Comparison of ENCODE assay signal across 13 cellular contexts in the genomic region with DNA sequence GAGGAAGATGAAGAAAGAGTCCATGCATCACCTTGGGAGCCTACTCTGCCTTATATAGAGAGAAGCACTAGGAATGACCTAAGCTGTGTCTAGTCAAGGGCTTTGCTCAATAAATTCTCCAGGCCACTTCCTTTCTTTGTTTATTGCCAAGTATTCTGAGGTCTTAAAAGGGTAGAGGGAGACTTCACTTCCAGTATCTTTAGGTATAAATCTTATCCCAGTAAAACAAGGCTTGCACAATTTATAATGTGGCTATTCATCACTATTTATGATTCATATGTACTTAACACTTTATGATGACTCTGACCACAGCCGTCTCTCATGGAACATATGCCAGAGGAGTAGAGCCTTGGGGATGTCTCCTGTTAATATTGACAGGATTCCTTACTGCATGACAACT.
DNase-seq lines count a peak whose midpoint lies in the region; ATAC-seq and TF ChIP-seq lines count a peak whose summit lies in the region.
"Had no signal": no experiment of that assay in that cellular context is flagged by ENCODE, and none has a peak within 500 bp of the region (broad histone marks: within the 10 kb centered on the region; RNA-seq: fewer than 3 reads in every experiment).

No MANE protein-coding gene starts in this region.

- DNase-seq in AG20443 (ENCODE audit: low spot score): peak; percentile 61
- DNase-seq in NCI-H460 (ENCODE audit: extremely low read depth, low read depth): peak; percentile 44
- DNase-seq in epithelial cell of prostate (ENCODE audit: low read depth, low spot score): peak; percentile 81
- no peak for DNase-seq in neural crest cell (ENCODE audit: low read depth, low spot score)
- no peak for DNase-seq in NCI-H2081 (lab: John Stamatoyannopoulos, UW)
- DNase-seq in NCI-H82 (lab: John Stamatoyannopoulos, UW): no peak
- no peak for DNase-seq in Right ventricle myocardium inferior (ENCODE audit: missing footprints)
- DNase-seq: activated naive CD4-positive, alpha-beta T cell treated with Interleukin-2 at 50 U/mL for 16 hours; AML-193; naive thymus-derived CD8-positive, alpha-beta T cell; NCI-H446; stimulated activated naive B cell treated with anti-CD40 and anti-IgM and Interleukin-4, amounts not matched to agents 10 μg/mL and 1 μg/mL and 100 μg/mL, for 72 hours had no signal

- H3K27ac ChIP-seq in epithelial cell of prostate: peak overlapping the region; percentile 42

- H3K36me3 Mint-ChIP-seq in neural crest cell (ENCODE audit: low read depth): peaks cover 4% of the 10 kb centered on the region
- H3K36me3 Mint-ChIP-seq: stimulated activated naive B cell treated with anti-CD40 and anti-IgM and Interleukin-4, amounts not matched to agents 10 μg/mL and 1 μg/mL and 100 μg/mL, for 72 hours had no signal

- H3K27me3 Mint-ChIP-seq in neural crest cell (ENCODE audit: low read depth): no peaks in the 10 kb centered on the region

- intact Hi-C loops in Right ventricle myocardium inferior (cut with DNase I): no loop called here

- no peak for TF ChIP-seq CTCF in neural crest cell (conservative IDR thresholded peaks at IDR 0.05)

- peak overlapping the region; percentile 65 for H3K4me3 Mint-ChIP-seq in neural crest cell
- H3K4me3 Mint-ChIP-seq: naive thymus-derived CD8-positive, alpha-beta T cell; stimulated activated naive B cell treated with anti-CD40 and anti-IgM and Interleukin-4, amounts not matched to agents 10 μg/mL and 1 μg/mL and 100 μg/mL, for 72 hours had no signal

- peaks cover 68% of the 10 kb centered on the region for H3K4me1 Mint-ChIP-seq in neural crest cell

- H3K9me3 Mint-ChIP-seq in neural crest cell: peaks cover 5% of the 10 kb centered on the region

- H3K27ac Mint-ChIP-seq in neural crest cell (ENCODE audit: unreplicated experiment): peak overlapping the region; percentile 15
- H3K27ac Mint-ChIP-seq: naive thymus-derived CD8-positive, alpha-beta T cell; stimulated activated naive B cell treated with anti-CD40 and anti-IgM and Interleukin-4, amounts not matched to agents 10 μg/mL and 1 μg/mL and 100 μg/mL, for 72 hours had no signal

- ATAC-seq in HG03460 (IDR thresholded peaks at IDR 0.05; ENCODE audit: unreplicated experiment): no peak
- ATAC-seq in Right ventricle myocardium inferior: no peak
- ATAC-seq: naive thymus-derived CD8-positive, alpha-beta T cell; stimulated activated naive B cell treated with anti-CD40 and anti-IgM and Interleukin-4, amounts not matched to agents 10 μg/mL and 1 μg/mL and 100 μg/mL, for 72 hours had no signal

Comparison
In these comparisons a context has a peak if more than half of its experiments do, and no peak if none do; other contexts are left out.
1. DNase-seq: peak in AG20443 (single experiment), NCI-H460 (single experiment) and epithelial cell of prostate (single experiment); none in neural crest cell (single experiment), NCI-H2081 (0 of 2), NCI-H82 (single experiment) and Right ventricle myocardium inferior (single experiment).